1 cellular context compared by ENCODE assay signal in genomic region chr7:140924019-140924820, GRCh38.
A peak's percentile ranks its signal among the peaks of the same experiment; 100 is the strongest.
TF ChIP-seq lines count a peak whose summit lies in the region.

No MANE protein-coding gene starts in this region.

TF ChIP-seq in GM23338, 12 proteins besides CTCF, POLR2A, EP300 and RAD21 (continued from another document):
- TF ChIP-seq, protein P1, sequence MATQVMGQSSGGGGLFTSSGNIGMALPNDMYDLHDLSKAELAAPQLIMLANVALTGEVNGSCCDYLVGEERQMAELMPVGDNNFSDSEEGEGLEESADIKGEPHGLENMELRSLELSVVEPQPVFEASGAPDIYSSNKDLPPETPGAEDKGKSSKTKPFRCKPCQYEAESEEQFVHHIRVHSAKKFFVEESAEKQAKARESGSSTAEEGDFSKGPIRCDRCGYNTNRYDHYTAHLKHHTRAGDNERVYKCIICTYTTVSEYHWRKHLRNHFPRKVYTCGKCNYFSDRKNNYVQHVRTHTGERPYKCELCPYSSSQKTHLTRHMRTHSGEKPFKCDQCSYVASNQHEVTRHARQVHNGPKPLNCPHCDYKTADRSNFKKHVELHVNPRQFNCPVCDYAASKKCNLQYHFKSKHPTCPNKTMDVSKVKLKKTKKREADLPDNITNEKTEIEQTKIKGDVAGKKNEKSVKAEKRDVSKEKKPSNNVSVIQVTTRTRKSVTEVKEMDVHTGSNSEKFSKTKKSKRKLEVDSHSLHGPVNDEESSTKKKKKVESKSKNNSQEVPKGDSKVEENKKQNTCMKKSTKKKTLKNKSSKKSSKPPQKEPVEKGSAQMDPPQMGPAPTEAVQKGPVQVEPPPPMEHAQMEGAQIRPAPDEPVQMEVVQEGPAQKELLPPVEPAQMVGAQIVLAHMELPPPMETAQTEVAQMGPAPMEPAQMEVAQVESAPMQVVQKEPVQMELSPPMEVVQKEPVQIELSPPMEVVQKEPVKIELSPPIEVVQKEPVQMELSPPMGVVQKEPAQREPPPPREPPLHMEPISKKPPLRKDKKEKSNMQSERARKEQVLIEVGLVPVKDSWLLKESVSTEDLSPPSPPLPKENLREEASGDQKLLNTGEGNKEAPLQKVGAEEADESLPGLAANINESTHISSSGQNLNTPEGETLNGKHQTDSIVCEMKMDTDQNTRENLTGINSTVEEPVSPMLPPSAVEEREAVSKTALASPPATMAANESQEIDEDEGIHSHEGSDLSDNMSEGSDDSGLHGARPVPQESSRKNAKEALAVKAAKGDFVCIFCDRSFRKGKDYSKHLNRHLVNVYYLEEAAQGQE (IDR thresholded peaks at IDR 0.05; ENCODE audit: unreplicated experiment): no peak
- TF ChIP-seq CREB1 (CRISPR knock-in tag; IDR thresholded peaks at IDR 0.05; ENCODE audit: low read depth) (peak; percentile 93), POLR2AphosphoS5 (IDR thresholded peaks at IDR 0.05; ENCODE audit: low read depth) (peak; percentile 46), EZH2phosphoT487 (IDR thresholded peaks at IDR 0.05; ENCODE audit: unreplicated experiment) (no peak), STAT1 (IDR thresholded peaks at IDR 0.05; ENCODE audit: unreplicated experiment) (no peak), JUNB (IDR thresholded peaks at IDR 0.05; ENCODE audit: unreplicated experiment) (no peak)
TF ChIP-seq in GM23338: peak in this region for 2.
